15 cellular contexts compared by ENCODE assay signal in the genomic region with DNA sequence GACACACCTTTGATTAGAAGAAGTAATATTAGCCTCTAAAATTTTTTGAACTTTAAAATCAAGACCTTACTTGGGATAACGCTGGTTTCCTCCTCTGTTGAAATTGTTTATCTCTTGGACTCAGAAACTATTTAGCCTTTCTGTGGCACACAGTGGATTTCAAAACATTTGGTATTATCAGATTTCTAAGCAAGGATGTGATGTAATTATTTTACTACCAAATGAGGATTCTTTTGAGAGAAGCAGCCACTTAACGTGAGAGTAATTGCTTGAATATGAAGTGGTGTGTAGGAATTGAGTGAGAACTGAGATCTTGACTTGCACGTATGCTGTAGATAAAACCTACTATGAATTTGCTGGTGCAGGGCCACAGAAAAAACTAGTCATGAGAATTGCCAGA. TPM values are rescaled to one million over a fixed set of nuclear protein-coding genes. Genes with fewer than 3 reads are reported as not detected.
DNase-seq lines count a peak whose midpoint lies in the region; TF ChIP-seq lines count a peak whose summit lies in the region.
"Had no signal": no experiment of that assay in that cellular context is flagged by ENCODE, and none has a peak within 500 bp of the region (broad histone marks: within the 10 kb centered on the region; RNA-seq: fewer than 3 reads in every experiment).

No MANE protein-coding gene starts in this region.

- DNase-seq in AG09309 (ENCODE audit: low read depth): peak; percentile 52
- no peak for DNase-seq in Peyer's patch
- DNase-seq in fibroblast of the aortic adventitia (ENCODE audit: low read depth): peak; percentile 78
- no peak for DNase-seq in NCI-H146 treated with DMSO at 0.1 percent for 48 hours (lab: John Stamatoyannopoulos, UW; ENCODE audit: unreplicated experiment)
- no peak for DNase-seq in GM19240 (ENCODE audit: insufficient read length, low spot score)
- no peak for DNase-seq in NCI-H2196 (lab: John Stamatoyannopoulos, UW; ENCODE audit: unreplicated experiment)
- no peak for DNase-seq in NOMO-1 (lab: John Stamatoyannopoulos, UW; ENCODE audit: unreplicated experiment in 2 of 2)
- DNase-seq: activated B cell treated with CpG ODN at 0.5 μM for 24 hours; activated CD8-positive, alpha-beta memory T cell treated with anti-CD3 and anti-CD28 coated beads, Interleukin-2, amount 50 U/mL, for 48 hours; activated naive CD4-positive, alpha-beta T cell treated with anti-CD3 and anti-CD28 coated beads, Interleukin-2, amount 10 ng/mL, durations not matched to agents 7 days and 5 days; caudate nucleus; GDM1; MM.1S; NCI-H2081 treated with DMSO at 0.1 percent for 48 hours had no signal

- no peaks in the 10 kb centered on the region for H3K9me3 ChIP-seq in Peyer's patch

- H3K36me3 ChIP-seq in Peyer's patch (no peaks in the 10 kb centered on the region), rectal smooth muscle tissue (ENCODE audit: control insufficient read depth, insufficient read depth, low read length) (no peaks in the 10 kb centered on the region)

- TF ChIP-seq CTCF in AG09309 (IDR thresholded peaks at IDR 0.05; ENCODE audit: control insufficient read depth, insufficient read depth, low read depth, low read length, missing control alignments): no peak
- TF ChIP-seq CTCF in Peyer's patch (IDR thresholded peaks at IDR 0.05): no peak
- no peak for TF ChIP-seq CTCF in fibroblast of the aortic adventitia (IDR thresholded peaks at IDR 0.05; ENCODE audit: insufficient read depth, low read length)

- no peak overlapping the region for H3K9ac ChIP-seq in rectal smooth muscle tissue (ENCODE audit: low read length)

- H3K4me3 ChIP-seq in AG09309 (ENCODE audit: control insufficient read depth, low read depth, low read length): no peak overlapping the region
- H3K4me3 ChIP-seq in Peyer's patch: no peak overlapping the region
- no peak overlapping the region for H3K4me3 ChIP-seq in fibroblast of the aortic adventitia (ENCODE audit: low read depth, low read length)
- H3K4me3 ChIP-seq in rectal smooth muscle tissue (ENCODE audit: low read length): no peak overlapping the region

- H3K27ac ChIP-seq in Peyer's patch (peak overlapping the region in 3 of 4 donors; percentile 27 to 80 (median 70)), rectal smooth muscle tissue (ENCODE audit: low read depth, low read length) (peak overlapping the region; percentile 94)

- H3K27me3 ChIP-seq in Peyer's patch (no peaks in the 10 kb centered on the region), rectal smooth muscle tissue (ENCODE audit: control insufficient read depth, insufficient read depth, low read length) (no peaks in the 10 kb centered on the region)

- H3K4me1 ChIP-seq in Peyer's patch (peaks cover 0 to 7% (median 0%) of the 10 kb centered on the region in 4 donors), rectal smooth muscle tissue (ENCODE audit: control insufficient read depth, insufficient read depth, low read length) (peaks cover 75% of the 10 kb centered on the region)

- TF ChIP-seq POLR2A in Peyer's patch (IDR thresholded peaks at IDR 0.05): no peak

RNA-seq across cellular contexts. Expression of a gene that starts 53.2 kb away (rescaled TPM):
- 10 to 100 TPM in 3 of 4 donors, 1 to 10 TPM in 1; 6.5 to 54.5 (median 23.8) TPM for total RNA-seq in Peyer's patch
- total RNA-seq in fibroblast of the aortic adventitia (ENCODE audit: low replicate concordance): 196 and 349 TPM in 2 replicates

Comparison
In these comparisons a context has a peak if more than half of its experiments do, and no peak if none do; other contexts are left out.
1. DNase-seq: peak in AG09309 (single experiment) and fibroblast of the aortic adventitia (single experiment); none in Peyer's patch (0 of 3), NCI-H146 treated with DMSO at 0.1 percent for 48 hours (single experiment), GM19240 (single experiment), NCI-H2196 (single experiment) and NOMO-1 (0 of 2).